Comparison of ENCODE assay signal across 1 cellular context in the genomic region with DNA sequence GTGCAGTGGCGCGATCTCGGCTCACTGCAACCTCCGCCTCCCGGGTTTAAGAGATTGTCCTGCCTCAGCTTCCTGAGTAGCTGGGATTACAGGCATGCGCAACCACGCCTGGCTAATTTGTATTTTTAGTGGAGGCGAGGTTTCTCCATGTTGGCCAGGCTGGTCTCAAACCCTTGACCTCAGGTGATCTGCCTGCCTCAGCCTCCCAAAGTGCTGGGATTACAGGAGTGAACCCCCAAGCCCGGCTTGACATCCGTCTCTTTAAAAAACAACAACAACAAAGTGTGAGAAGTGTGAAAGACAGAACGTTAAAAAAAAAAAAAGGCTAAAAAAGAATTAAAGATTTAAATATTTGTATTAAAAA.
TF ChIP-seq lines count a peak whose summit lies in the region.

No MANE protein-coding gene starts in this region.

TF ChIP-seq in HepG2, 621 proteins besides CTCF, POLR2A, EP300 and RAD21:
- TF ChIP-seq, protein P1, sequence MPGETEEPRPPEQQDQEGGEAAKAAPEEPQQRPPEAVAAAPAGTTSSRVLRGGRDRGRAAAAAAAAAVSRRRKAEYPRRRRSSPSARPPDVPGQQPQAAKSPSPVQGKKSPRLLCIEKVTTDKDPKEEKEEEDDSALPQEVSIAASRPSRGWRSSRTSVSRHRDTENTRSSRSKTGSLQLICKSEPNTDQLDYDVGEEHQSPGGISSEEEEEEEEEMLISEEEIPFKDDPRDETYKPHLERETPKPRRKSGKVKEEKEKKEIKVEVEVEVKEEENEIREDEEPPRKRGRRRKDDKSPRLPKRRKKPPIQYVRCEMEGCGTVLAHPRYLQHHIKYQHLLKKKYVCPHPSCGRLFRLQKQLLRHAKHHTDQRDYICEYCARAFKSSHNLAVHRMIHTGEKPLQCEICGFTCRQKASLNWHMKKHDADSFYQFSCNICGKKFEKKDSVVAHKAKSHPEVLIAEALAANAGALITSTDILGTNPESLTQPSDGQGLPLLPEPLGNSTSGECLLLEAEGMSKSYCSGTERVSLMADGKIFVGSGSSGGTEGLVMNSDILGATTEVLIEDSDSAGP (CRISPR knock-in tag; IDR thresholded peaks at IDR 0.05; ENCODE audit: borderline replicate concordance): 0 out of 2 replicates have a peak, but pooled peaks have one; percentile 19
